Comparison of ENCODE assay signal across 8 cellular contexts in the genomic region with DNA sequence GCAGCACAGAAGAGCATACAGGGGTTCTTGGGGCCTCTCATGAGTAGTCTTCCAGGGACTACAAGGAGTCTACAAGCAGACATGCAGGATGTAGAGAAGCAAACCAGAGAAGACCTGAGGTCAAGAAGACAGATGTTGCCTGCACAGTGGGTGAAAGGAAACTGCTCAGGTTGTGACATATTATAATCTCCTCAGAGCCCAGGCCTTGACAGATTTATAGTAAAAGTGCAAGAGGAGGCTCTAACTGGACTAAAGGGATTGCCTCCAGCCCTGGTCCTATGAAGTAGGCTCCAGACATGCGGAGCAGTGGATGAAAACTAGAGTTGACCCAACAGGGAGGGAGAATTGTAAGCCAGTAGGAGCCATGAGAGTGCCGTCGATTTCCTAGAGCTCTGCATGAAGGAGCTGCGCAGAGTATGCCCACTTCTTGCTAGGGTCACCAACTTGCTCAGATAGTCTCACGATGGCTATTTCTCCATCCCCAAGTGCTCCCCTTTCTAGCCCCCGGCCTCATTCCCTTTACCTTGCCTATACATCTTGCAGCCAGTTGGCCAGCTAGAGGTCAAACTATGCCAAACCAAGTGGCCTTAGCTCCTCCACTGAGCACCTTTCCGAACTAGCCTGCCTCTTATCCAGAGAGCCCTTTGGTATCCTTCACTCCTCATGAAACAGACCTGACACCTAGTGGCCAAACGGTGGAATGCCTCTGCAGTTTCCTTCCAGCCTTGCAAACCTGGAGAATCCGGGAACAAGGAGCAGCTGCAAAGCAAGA. TPM values are rescaled to one million over a fixed set of nuclear protein-coding genes. Genes with fewer than 3 reads are reported as not detected.
DNase-seq lines count a peak whose midpoint lies in the region; ATAC-seq and TF ChIP-seq lines count a peak whose summit lies in the region.

No MANE protein-coding gene starts in this region.

- TF ChIP-seq CTCF in BE2C (IDR thresholded peaks at IDR 0.05; ENCODE audit: low read depth, low read length) (peak; percentile 100), colonic mucosa (IDR thresholded peaks at IDR 0.05) (peak; percentile 97)

- DNase-seq in BE2C (peak; percentile 76), H7 (peak; percentile 90), NCI-H446 treated with DMSO at 0.1 percent for 48 hours (lab: John Stamatoyannopoulos, UW) (peak; percentile 67), colonic mucosa (peak; percentile 80), left lobe of liver (ENCODE audit: low spot score) (peak; percentile 68)
- peak; percentile 18 to 47 for DNase-seq in activated CD4-positive, alpha-beta T cell treated with anti-CD3 and anti-CD28 coated beads for 24 hours (ENCODE audit: low read depth in 2 of 2)
- DNase-seq in stimulated activated CD4-positive, alpha-beta T cell treated with anti-CD3 and anti-CD28 coated beads, Interleukin-2, amount 100 ng/mL, for 48 hours, result peak; percentile 50 to 56

- H3K36me3 ChIP-seq in BE2C, result peaks cover 6% of the 10 kb centered on the region
- peaks cover 2% of the 10 kb centered on the region; the same call in 1 of the 2 replicates for H3K36me3 ChIP-seq in H7 (replicated peaks; ENCODE audit: control insufficient read depth, insufficient read depth, low read length)
- no peaks in the 10 kb centered on the region for H3K36me3 ChIP-seq in colonic mucosa

- H3K27me3 ChIP-seq in BE2C (no peaks in the 10 kb centered on the region), H7 (ENCODE audit: control insufficient read depth, insufficient read depth, low read length) (no peaks in the 10 kb centered on the region), colonic mucosa (no peaks in the 10 kb centered on the region)

- no peak overlapping the region for H3K9ac ChIP-seq in colonic mucosa (ENCODE audit: low read depth in 2 of 2, low read length in 2 of 2)

- H3K4me1 ChIP-seq in BE2C, result no peaks in the 10 kb centered on the region
- H3K4me1 ChIP-seq in colonic mucosa, result no peaks in the 10 kb centered on the region

- peak; percentile 99 for ATAC-seq in left lobe of liver
- ATAC-seq in HG03342 (IDR thresholded peaks at IDR 0.05; ENCODE audit: unreplicated experiment), result no peak

- H3K9me3 ChIP-seq in BE2C, result no peaks in the 10 kb centered on the region
- H3K9me3 ChIP-seq in colonic mucosa, result no peaks in the 10 kb centered on the region

- H3K4me3 ChIP-seq in BE2C (ENCODE audit: low read depth, low read length) (no peak overlapping the region), H7 (ENCODE audit: insufficient read depth, low read depth, low read length) (no peak overlapping the region), colonic mucosa (no peak overlapping the region)

- peak overlapping the region; percentile 39 for H3K27ac ChIP-seq in colonic mucosa

- intact Hi-C loops in colonic mucosa (cut with DNase I), result loop anchor here (1.0 to 2.0 kb wide), 2 partner anchors 83 to 234 kb away; no protein-coding TSS in a partner anchor

RNA-seq across cellular contexts. Expression of gene IPO9, which starts 36.2 kb away (rescaled TPM):
- polyA plus RNA-seq in BE2C (2012; ENCODE audit: insufficient read depth, insufficient read length, low read depth), result 39.1 TPM
- total RNA-seq in H7 (2014; rRNA removed; shearing (Covaris generic)), result 55.8 and 57.6 TPM in 2 replicates
- 10 to 100 TPM; 22.9 to 52.0 TPM for total RNA-seq in colonic mucosa
- 21.3 TPM for total RNA-seq in left lobe of liver

Comparison
In these comparisons a context has a peak if more than half of its experiments do, and no peak if none do; other contexts are left out.
1. DNase-seq: peak in every context shown above with its lines; median percentile 90 in H7; 80 in colonic mucosa; 76 in BE2C; 68 in left lobe of liver; 67 in NCI-H446 treated with DMSO at 0.1 percent for 48 hours; 53 in stimulated activated CD4-positive, alpha-beta T cell treated with anti-CD3 and anti-CD28 coated beads, Interleukin-2, amount 100 ng/mL, for 48 hours; 32 in activated CD4-positive, alpha-beta T cell treated with anti-CD3 and anti-CD28 coated beads for 24 hours.